In the genomic region with DNA sequence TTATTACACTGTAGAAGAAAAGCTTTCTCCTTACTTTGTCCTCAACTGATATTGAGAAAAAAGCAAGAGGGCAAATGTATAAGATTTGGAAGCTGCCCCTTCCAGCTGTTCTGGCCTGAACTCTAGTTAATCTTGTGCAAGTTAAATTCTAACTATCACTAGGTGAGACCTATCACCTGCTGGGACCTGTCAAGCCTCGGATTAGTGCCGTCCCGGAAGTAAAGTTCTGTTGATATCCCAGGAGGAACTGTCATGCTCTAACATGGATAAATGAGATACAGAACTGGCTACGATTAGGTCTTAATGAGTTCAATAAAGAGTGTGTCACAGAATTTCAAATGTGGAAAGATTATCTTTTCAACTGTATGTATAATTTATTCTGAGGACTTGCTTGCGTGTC, we compare ENCODE assay signal across 9 cellular contexts. TPM values are rescaled to one million over a fixed set of nuclear protein-coding genes. Genes with fewer than 3 reads are reported as not detected.
DNase-seq lines count a peak whose midpoint lies in the region; ATAC-seq and TF ChIP-seq lines count a peak whose summit lies in the region.
"Had no signal": no experiment of that assay in that cellular context is flagged by ENCODE, and none has a peak within 500 bp of the region (broad histone marks: within the 10 kb centered on the region; RNA-seq: fewer than 3 reads in every experiment).

No MANE protein-coding gene starts in this region.

- peaks cover 13% of the 10 kb centered on the region for H3K79me2 ChIP-seq in neural cell (replicated peaks; ENCODE audit: insufficient read depth, low read length)

- H3K9me3 Mint-ChIP-seq in endodermal cell, result peaks cover 11% of the 10 kb centered on the region
- H3K9me3 Mint-ChIP-seq in stimulated activated naive CD8-positive, alpha-beta T cell treated with anti-CD3 and anti-CD28 coated beads, Interleukin-15, amount 100 ng/mL, for 72 hours, result peaks cover 11 to 12% of the 10 kb centered on the region in 2 donors

- H3K4me3 Mint-ChIP-seq in endodermal cell, result no peak overlapping the region
- H3K4me3 Mint-ChIP-seq in stimulated activated naive CD8-positive, alpha-beta T cell treated with anti-CD3 and anti-CD28 coated beads, Interleukin-15, amount 100 ng/mL, for 72 hours, result no peak overlapping the region

- no peak overlapping the region for H3K27ac Mint-ChIP-seq in endodermal cell
- H3K27ac Mint-ChIP-seq in stimulated activated naive CD8-positive, alpha-beta T cell treated with anti-CD3 and anti-CD28 coated beads, Interleukin-15, amount 100 ng/mL, for 72 hours, result no peak overlapping the region

- TF ChIP-seq CTCF in AG09309 (IDR thresholded peaks at IDR 0.05; ENCODE audit: control insufficient read depth, insufficient read depth, low read depth, low read length, missing control alignments) (no peak), endodermal cell (conservative IDR thresholded peaks at IDR 0.05) (no peak), neural cell (IDR thresholded peaks at IDR 0.05; ENCODE audit: poor library complexity, severe bottlenecking) (no peak)

- no peak for TF ChIP-seq RAD21 in neural cell (conservative IDR thresholded peaks at IDR 0.05)

- H3K36me3 ChIP-seq in MG63 (no peaks in the 10 kb centered on the region), endodermal cell (ENCODE audit: control insufficient read depth, insufficient read depth, low read length) (no peaks in the 10 kb centered on the region), neural cell (ENCODE audit: insufficient read depth, low read length) (no peaks in the 10 kb centered on the region)

- DNase-seq in AG09309 (ENCODE audit: low read depth), result no peak
- DNase-seq in MG63, result no peak
- DNase-seq in endodermal cell, result no peak
- DNase-seq in stimulated activated naive CD8-positive, alpha-beta T cell treated with anti-CD3 and anti-CD28 coated beads, Interleukin-15, amount 100 ng/mL, for 72 hours, result no peak
- DNase-seq in UCSD-AML1 (lab: John Stamatoyannopoulos, UW; ENCODE audit: unreplicated experiment), result no peak
- DNase-seq in stimulated activated CD8-positive, alpha-beta memory T cell treated with anti-CD3 and anti-CD28 coated beads, Interleukin-4, amount 100 ng/mL, for 48 hours, result no peak
- no peak for DNase-seq in kidney glomerular epithelial cell (lab: John Stamatoyannopoulos, UW)
- DNase-seq: central memory CD4-positive, alpha-beta T cell had no signal

- ATAC-seq in stimulated activated naive CD8-positive, alpha-beta T cell treated with anti-CD3 and anti-CD28 coated beads, Interleukin-15, amount 100 ng/mL, for 72 hours, result no peak

- WGBS in endodermal cell (ENCODE audit: insufficient coverage in 1 of 2, insufficient read length in 1 of 2), 2 experiments, result 69 to 73% methylated on average over 5 of the region's 5 CpGs

- H3K4me3 ChIP-seq in AG09309 (ENCODE audit: control insufficient read depth, low read depth, low read length), result peak overlapping the region; percentile 42
- H3K4me3 ChIP-seq in MG63, result peak overlapping the region; percentile 84
- peak overlapping the region; percentile 92 for H3K4me3 ChIP-seq in endodermal cell (ENCODE audit: low read length)
- peak overlapping the region; percentile 73 for H3K4me3 ChIP-seq in neural cell (ENCODE audit: low read length)

- peaks cover 10% of the 10 kb centered on the region for H3K4me1 ChIP-seq in endodermal cell (ENCODE audit: control insufficient read depth, insufficient read depth, low read length)

- no peak for TF ChIP-seq EP300 in neural cell (conservative IDR thresholded peaks at IDR 0.05; ENCODE audit: poor library complexity, severe bottlenecking)

- H3K9me2 ChIP-seq in neural cell (ENCODE audit: insufficient read depth, low read length), result no peaks in the 10 kb centered on the region

- no peaks in the 10 kb centered on the region for H3K4me1 Mint-ChIP-seq in endodermal cell
- H3K4me1 Mint-ChIP-seq in stimulated activated naive CD8-positive, alpha-beta T cell treated with anti-CD3 and anti-CD28 coated beads, Interleukin-15, amount 100 ng/mL, for 72 hours, result peaks cover 32% of the 10 kb centered on the region

- no peaks in the 10 kb centered on the region for H3F3A ChIP-seq in neural cell (ENCODE audit: insufficient read depth, low read length, poor library complexity, severe bottlenecking)

- H3K4me2 ChIP-seq in neural cell (ENCODE audit: low read length), result peak overlapping the region; percentile 74

- H3K27ac ChIP-seq in endodermal cell (ENCODE audit: low read depth, low read length), result no peak overlapping the region
- no peak overlapping the region for H3K27ac ChIP-seq in neural cell (ENCODE audit: low read length)

- no peaks in the 10 kb centered on the region for H3K36me3 Mint-ChIP-seq in endodermal cell (ENCODE audit: low read depth)

- H3K27me3 ChIP-seq in MG63 (no peaks in the 10 kb centered on the region), endodermal cell (ENCODE audit: control insufficient read depth, insufficient read depth, low read length, poor library complexity, severe bottlenecking) (peaks cover 11% of the 10 kb centered on the region), neural cell (ENCODE audit: insufficient read depth, low read depth, low read length) (no peaks in the 10 kb centered on the region)

- H2AFZ ChIP-seq in neural cell (ENCODE audit: low read depth, low read length), result no peak overlapping the region

- H3K9ac ChIP-seq in endodermal cell (ENCODE audit: extremely low read depth, low read length, poor library complexity, severe bottlenecking), result peak overlapping the region; percentile 29
- H3K9ac ChIP-seq in neural cell (ENCODE audit: low read length), result peak overlapping the region; percentile 71

- peaks cover 17% of the 10 kb centered on the region for H3K27me3 Mint-ChIP-seq in endodermal cell (ENCODE audit: insufficient read depth)
- H3K27me3 Mint-ChIP-seq in stimulated activated naive CD8-positive, alpha-beta T cell treated with anti-CD3 and anti-CD28 coated beads, Interleukin-15, amount 100 ng/mL, for 72 hours, result no peaks in the 10 kb centered on the region

- no peaks in the 10 kb centered on the region for H3K9me3 ChIP-seq in MG63
- no peaks in the 10 kb centered on the region for H3K9me3 ChIP-seq in endodermal cell (ENCODE audit: control insufficient read depth, low read length)
- H3K9me3 ChIP-seq in neural cell (ENCODE audit: low read length), result no peaks in the 10 kb centered on the region

- no peaks in the 10 kb centered on the region for H4K20me1 ChIP-seq in neural cell (ENCODE audit: insufficient read depth)

TF ChIP-seq in neural cell, 6 proteins besides CTCF, POLR2A, EP300 and RAD21:
- no peak for TF ChIP-seq TAF1 (IDR thresholded peaks at IDR 0.05; ENCODE audit: low read depth)
- TF ChIP-seq SMC3 (conservative IDR thresholded peaks at IDR 0.05; ENCODE audit: poor library complexity), result no peak
- TF ChIP-seq EZH2 (IDR thresholded peaks at IDR 0.05; ENCODE audit: borderline replicate concordance, insufficient read depth, low read length, poor library complexity, severe bottlenecking), result no peak
- no peak for TF ChIP-seq POLR2AphosphoS5 (IDR thresholded peaks at IDR 0.05)
- TF ChIP-seq, protein P1, sequence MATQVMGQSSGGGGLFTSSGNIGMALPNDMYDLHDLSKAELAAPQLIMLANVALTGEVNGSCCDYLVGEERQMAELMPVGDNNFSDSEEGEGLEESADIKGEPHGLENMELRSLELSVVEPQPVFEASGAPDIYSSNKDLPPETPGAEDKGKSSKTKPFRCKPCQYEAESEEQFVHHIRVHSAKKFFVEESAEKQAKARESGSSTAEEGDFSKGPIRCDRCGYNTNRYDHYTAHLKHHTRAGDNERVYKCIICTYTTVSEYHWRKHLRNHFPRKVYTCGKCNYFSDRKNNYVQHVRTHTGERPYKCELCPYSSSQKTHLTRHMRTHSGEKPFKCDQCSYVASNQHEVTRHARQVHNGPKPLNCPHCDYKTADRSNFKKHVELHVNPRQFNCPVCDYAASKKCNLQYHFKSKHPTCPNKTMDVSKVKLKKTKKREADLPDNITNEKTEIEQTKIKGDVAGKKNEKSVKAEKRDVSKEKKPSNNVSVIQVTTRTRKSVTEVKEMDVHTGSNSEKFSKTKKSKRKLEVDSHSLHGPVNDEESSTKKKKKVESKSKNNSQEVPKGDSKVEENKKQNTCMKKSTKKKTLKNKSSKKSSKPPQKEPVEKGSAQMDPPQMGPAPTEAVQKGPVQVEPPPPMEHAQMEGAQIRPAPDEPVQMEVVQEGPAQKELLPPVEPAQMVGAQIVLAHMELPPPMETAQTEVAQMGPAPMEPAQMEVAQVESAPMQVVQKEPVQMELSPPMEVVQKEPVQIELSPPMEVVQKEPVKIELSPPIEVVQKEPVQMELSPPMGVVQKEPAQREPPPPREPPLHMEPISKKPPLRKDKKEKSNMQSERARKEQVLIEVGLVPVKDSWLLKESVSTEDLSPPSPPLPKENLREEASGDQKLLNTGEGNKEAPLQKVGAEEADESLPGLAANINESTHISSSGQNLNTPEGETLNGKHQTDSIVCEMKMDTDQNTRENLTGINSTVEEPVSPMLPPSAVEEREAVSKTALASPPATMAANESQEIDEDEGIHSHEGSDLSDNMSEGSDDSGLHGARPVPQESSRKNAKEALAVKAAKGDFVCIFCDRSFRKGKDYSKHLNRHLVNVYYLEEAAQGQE (IDR thresholded peaks at IDR 0.05; ENCODE audit: borderline replicate concordance), result no peak
- TF ChIP-seq MXI1 (conservative IDR thresholded peaks at IDR 0.05; ENCODE audit: poor library complexity, severe bottlenecking), result no peak
TF ChIP-seq in neural cell: peak in this region for 0.

RNA-seq across cellular contexts. Expression of a gene that starts 1.2 kb away (rescaled TPM):
- 8.7 and 9.6 TPM in 2 replicates for total RNA-seq in MG63 (2014; rRNA removed; shearing (Covaris generic); ENCODE audit: low replicate concordance)
- total RNA-seq in endodermal cell, result 10 to 100 TPM; 11.1 to 16.1 TPM
- 26.7 TPM for polyA plus RNA-seq in endodermal cell (2013, experiment 1 of 2)
- 22.1 TPM for polyA plus RNA-seq in endodermal cell (2013, experiment 2 of 2)
- 47.5 and 57.4 TPM in 2 replicates for polyA plus RNA-seq in neural cell
- 34.3 and 37.5 TPM in 2 replicates for polyA minus RNA-seq in neural cell

Comparison
In these comparisons a context has a peak if more than half of its experiments do, and no peak if none do; other contexts are left out.
1. H3K4me3 ChIP-seq: peak in every context shown above with its lines; median percentile 92 in endodermal cell; 84 in MG63; 73 in neural cell; 42 in AG09309.